Comparison of ENCODE assay signal across 9 cellular contexts in genomic region chr10:79137404-79137803, GRCh38.
DNase-seq lines count a peak whose midpoint lies in the region; TF ChIP-seq lines count a peak whose summit lies in the region.
"Had no signal": no experiment of that assay in that cellular context is flagged by ENCODE, and none has a peak within 500 bp of the region (broad histone marks: within the 10 kb centered on the region; RNA-seq: fewer than 3 reads in every experiment).

No MANE protein-coding gene starts in this region.

- H3K36me3 Mint-ChIP-seq in T-helper 1 cell treated with Interleukin-12 subunit alpha and Interleukin-12 subunit beta and Interleukin-4 antibody, amounts not matched to agents 30 μg/mL and 1 μg/mL, for 36 hours (ENCODE audit: low read depth): peaks cover 11% of the 10 kb centered on the region

- H3K4me1 ChIP-seq in esophagus squamous epithelium (peaks cover 34 to 90% (median 67%) of the 10 kb centered on the region in 3 donors), subcutaneous abdominal adipose tissue (ENCODE audit: control insufficient read depth in 5 of 5, insufficient read depth in 5 of 5, low read length in 5 of 5) (peaks cover 30 to 95% (median 81%) of the 10 kb centered on the region in 5 donors)

- peak overlapping the region; percentile 77 for H3K27ac ChIP-seq in HL-60 (replicated peaks)
- H3K27ac ChIP-seq in esophagus squamous epithelium: peak overlapping the region; percentile 53 to 86 (median 74)
- H3K27ac ChIP-seq in subcutaneous abdominal adipose tissue (ENCODE audit: low read depth, low read length): peak overlapping the region; percentile 90
- H3K27ac ChIP-seq: 22Rv1 had no signal

- peak overlapping the region in 4 of 5 donors; percentile 29 to 66 (median 54) for H3K9ac ChIP-seq in subcutaneous abdominal adipose tissue (ENCODE audit: low read length in 5 of 5)

- TF ChIP-seq CTCF in HL-60 (IDR thresholded peaks at IDR 0.05; ENCODE audit: insufficient read depth, low read length) (no peak), esophagus squamous epithelium (IDR thresholded peaks at IDR 0.05) (no peak)

- peak overlapping the region; percentile 65 for H3K27ac Mint-ChIP-seq in T-helper 1 cell treated with Interleukin-12 subunit alpha and Interleukin-12 subunit beta and Interleukin-4 antibody, amounts not matched to agents 30 μg/mL and 1 μg/mL, for 36 hours

- H3K4me3 ChIP-seq in HL-60 (replicated peaks; ENCODE audit: insufficient read depth, low read length): peak overlapping the region; percentile 26
- peak overlapping the region in 1 of 4 donors; percentile 23 for H3K4me3 ChIP-seq in esophagus squamous epithelium
- H3K4me3 ChIP-seq in subcutaneous abdominal adipose tissue (ENCODE audit: low read depth in 1 of 5, low read length in 5 of 5): no peak overlapping the region
- no peak overlapping the region for H3K4me3 ChIP-seq in MG63

- no peaks in the 10 kb centered on the region for H3K27me3 ChIP-seq in HL-60 (ENCODE audit: insufficient read depth, poor library complexity, severe bottlenecking)
- no peaks in the 10 kb centered on the region for H3K27me3 ChIP-seq in esophagus squamous epithelium
- no peaks in the 10 kb centered on the region for H3K27me3 ChIP-seq in subcutaneous abdominal adipose tissue (ENCODE audit: control insufficient read depth in 5 of 5, insufficient read depth in 4 of 5, low read length in 5 of 5)
- no peaks in the 10 kb centered on the region for H3K27me3 ChIP-seq in MG63

- intact Hi-C loops in esophagus squamous epithelium (cut with DNase I): no loop called here

- no peak for TF ChIP-seq POLR2A in esophagus squamous epithelium (IDR thresholded peaks at IDR 0.05)

- 40% methylated on average over 1 of the region's 9 CpGs; no CpG with 5 or more reads in 1 of the 2 donors for WGBS in esophagus squamous epithelium, 2 donors

- H3K9me3 ChIP-seq in esophagus squamous epithelium (no peaks in the 10 kb centered on the region), subcutaneous abdominal adipose tissue (ENCODE audit: control insufficient read depth in 5 of 5, low read length in 5 of 5) (no peaks in the 10 kb centered on the region), MG63 (no peaks in the 10 kb centered on the region)

- no peaks in the 10 kb centered on the region for H3K9me3 Mint-ChIP-seq in T-helper 1 cell treated with Interleukin-12 subunit alpha and Interleukin-12 subunit beta and Interleukin-4 antibody, amounts not matched to agents 30 μg/mL and 1 μg/mL, for 36 hours

- H3K4me3 Mint-ChIP-seq in T-helper 1 cell treated with Interleukin-12 subunit alpha and Interleukin-12 subunit beta and Interleukin-4 antibody, amounts not matched to agents 30 μg/mL and 1 μg/mL, for 36 hours: peak overlapping the region; percentile 37

- DNase-seq in T-helper 1 cell (no peak), HL-60 (ENCODE audit: low read depth in 1 of 2, low spot score in 1 of 2) (no peak), esophagus squamous epithelium (lab: John Stamatoyannopoulos, UW) (no peak), germinal center (ENCODE audit: low spot score) (no peak), MG63 (no peak), NCI-H526 treated with DMSO at 0.1 percent for 48 hours (lab: John Stamatoyannopoulos, UW) (no peak)

- H3K36me3 ChIP-seq in esophagus squamous epithelium (peaks cover 8 to 87% (median 14%) of the 10 kb centered on the region in 3 donors), subcutaneous abdominal adipose tissue (ENCODE audit: control insufficient read depth in 5 of 5, insufficient read depth in 5 of 5, low read length in 5 of 5) (peaks cover 0 to 35% (median 25%) of the 10 kb centered on the region in 5 donors), MG63 (peaks cover 95% of the 10 kb centered on the region)

- H3K27me3 Mint-ChIP-seq in T-helper 1 cell treated with Interleukin-12 subunit alpha and Interleukin-12 subunit beta and Interleukin-4 antibody, amounts not matched to agents 30 μg/mL and 1 μg/mL, for 36 hours (ENCODE audit: low read depth): no peaks in the 10 kb centered on the region

- peaks cover 32% of the 10 kb centered on the region for H3K4me1 Mint-ChIP-seq in T-helper 1 cell treated with Interleukin-12 subunit alpha and Interleukin-12 subunit beta and Interleukin-4 antibody, amounts not matched to agents 30 μg/mL and 1 μg/mL, for 36 hours (ENCODE audit: low read depth)
